In the genomic region with DNA sequence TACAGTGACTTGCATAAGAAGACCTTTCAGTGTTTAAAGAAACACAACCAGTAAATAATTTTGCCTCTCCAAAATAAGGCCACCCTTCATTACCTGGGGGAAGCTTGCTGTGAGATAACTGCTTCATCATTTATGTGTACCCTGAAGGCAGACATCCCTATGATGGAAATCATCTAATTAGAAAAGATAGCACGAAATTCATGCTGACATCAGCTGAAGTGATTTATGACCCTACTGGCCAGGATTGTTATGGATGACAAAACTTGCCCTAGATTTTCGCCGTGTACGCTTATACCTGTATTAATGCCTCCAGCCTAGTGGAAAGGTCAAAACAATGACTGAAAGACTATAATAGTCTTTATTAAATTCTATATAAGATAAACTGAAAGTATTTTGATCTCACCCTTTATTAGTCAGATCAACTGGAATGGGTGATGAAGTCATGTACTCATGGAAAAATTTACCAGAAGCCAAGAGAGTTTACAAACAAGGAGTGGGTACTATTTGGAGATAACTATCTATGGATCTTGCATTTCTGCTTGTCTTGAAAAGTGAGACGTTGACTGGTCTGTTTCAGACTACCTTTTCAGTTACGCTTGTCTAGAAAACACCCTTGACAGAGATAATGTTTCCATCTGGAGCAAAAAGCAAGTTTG, we compare ENCODE assay signal across 15 cellular contexts.
DNase-seq lines count a peak whose midpoint lies in the region; ATAC-seq and TF ChIP-seq lines count a peak whose summit lies in the region.
"Had no signal": no experiment of that assay in that cellular context is flagged by ENCODE, and none has a peak within 500 bp of the region (broad histone marks: within the 10 kb centered on the region; RNA-seq: fewer than 3 reads in every experiment).

No MANE protein-coding gene starts in this region.

- no peak overlapping the region for H2BK5ac ChIP-seq in trophoblast cell (ENCODE audit: low read depth, low read length, poor library complexity)

- H3K27me3 ChIP-seq in GM23248 (replicated peaks; ENCODE audit: insufficient read depth) (no peaks in the 10 kb centered on the region), foreskin keratinocyte (peaks cover 6% of the 10 kb centered on the region), trophoblast cell (ENCODE audit: insufficient read depth, low read length) (no peaks in the 10 kb centered on the region), breast epithelium (no peaks in the 10 kb centered on the region)
- H3K27me3 ChIP-seq: BE2C had no signal

- ATAC-seq in foreskin keratinocyte (peak; percentile 18), HG02678 (IDR thresholded peaks at IDR 0.05; ENCODE audit: unreplicated experiment) (no peak)

- no peak overlapping the region for H4K91ac ChIP-seq in trophoblast cell (ENCODE audit: low read depth, low read length)

- H3K79me2 ChIP-seq in GM23248 (ENCODE audit: insufficient read depth) (no peaks in the 10 kb centered on the region), trophoblast cell (ENCODE audit: control insufficient read depth, insufficient read depth, low read length, poor library complexity) (no peaks in the 10 kb centered on the region)

- H4K20me1 ChIP-seq in GM23248 (ENCODE audit: insufficient read depth): no peaks in the 10 kb centered on the region

- H3K4ac ChIP-seq in trophoblast cell (ENCODE audit: low read depth, low read length): no peak overlapping the region

- H3K18ac ChIP-seq in trophoblast cell (ENCODE audit: low read length): no peak overlapping the region

- no peak overlapping the region for H2AFZ ChIP-seq in GM23248
- H2AFZ ChIP-seq in trophoblast cell (ENCODE audit: insufficient read depth, low read length, poor library complexity): no peak overlapping the region

- H2AK5ac ChIP-seq in trophoblast cell (ENCODE audit: low read length): no peak overlapping the region

- H3K4me2 ChIP-seq in GM23248 (ENCODE audit: unreplicated experiment): no peak overlapping the region
- H3K4me2 ChIP-seq in trophoblast cell (ENCODE audit: low read length): peak overlapping the region; percentile 20

- H3F3A ChIP-seq in GM23248 (ENCODE audit: insufficient read depth): no peaks in the 10 kb centered on the region

- H3K9ac ChIP-seq in GM23248 (no peak overlapping the region), trophoblast cell (ENCODE audit: low read length) (no peak overlapping the region)

- no peak overlapping the region for H3K14ac ChIP-seq in trophoblast cell (ENCODE audit: low read length)

- no peak overlapping the region for H3K4me3 ChIP-seq in GM23248
- H3K4me3 ChIP-seq in trophoblast cell (ENCODE audit: low read depth, low read length): no peak overlapping the region
- H3K4me3 ChIP-seq in breast epithelium: no peak overlapping the region
- H3K4me3 ChIP-seq: HAP-1 had no signal

- H3K27ac ChIP-seq in GM23248 (no peak overlapping the region), foreskin keratinocyte (no peak overlapping the region), trophoblast cell (ENCODE audit: low read depth, low read length) (peak overlapping the region; percentile 25), breast epithelium (no peak overlapping the region)
- H3K27ac ChIP-seq: C4-2B had no signal

- H3K36me3 ChIP-seq in GM23248 (ENCODE audit: low read depth): no peaks in the 10 kb centered on the region
- no peaks in the 10 kb centered on the region for H3K36me3 ChIP-seq in trophoblast cell (ENCODE audit: control insufficient read depth in 1 of 2, insufficient read depth in 2 of 2, low read length in 2 of 2)
- H3K36me3 ChIP-seq in breast epithelium: no peaks in the 10 kb centered on the region
- H3K36me3 ChIP-seq: BE2C, HAP-1 had no signal

- H2BK120ac ChIP-seq in trophoblast cell (ENCODE audit: insufficient read depth, low read length, poor library complexity): no peak overlapping the region

- no peak overlapping the region for H4K8ac ChIP-seq in trophoblast cell (ENCODE audit: low read depth, low read length)

- H3K79me1 ChIP-seq in trophoblast cell (ENCODE audit: low read length): no peaks in the 10 kb centered on the region

- H3K23ac ChIP-seq in trophoblast cell (ENCODE audit: low read length): no peak overlapping the region

- H3K9me3 ChIP-seq in GM23248 (ENCODE audit: low read depth): no peaks in the 10 kb centered on the region
- no peaks in the 10 kb centered on the region for H3K9me3 ChIP-seq in trophoblast cell (ENCODE audit: insufficient read depth, low read depth, low read length)
- H3K9me3 ChIP-seq in breast epithelium: no peaks in the 10 kb centered on the region
- H3K9me3 ChIP-seq: BE2C, HAP-1 had no signal

- 51 to 60% methylated on average over 6 of the region's 6 CpGs for WGBS in GM23248 (ENCODE audit: low coverage in 1 of 2, low lambda C conversion rate in 2 of 2, missing lambda C conversion rate in 2 of 2), 2 experiments
- no CpG with 5 or more reads among the region's 6 CpGs for WGBS in trophoblast cell (ENCODE audit: extremely low coverage, insufficient coverage, insufficient read length)

- H3K4me1 ChIP-seq in GM23248 (ENCODE audit: insufficient read depth): no peaks in the 10 kb centered on the region
- H3K4me1 ChIP-seq in foreskin keratinocyte: no peaks in the 10 kb centered on the region
- H3K4me1 ChIP-seq in trophoblast cell (ENCODE audit: control insufficient read depth in 1 of 2, insufficient read depth in 2 of 2, low read length in 2 of 2): peaks cover 0 to 3% of the 10 kb centered on the region in 2 experiments
- H3K4me1 ChIP-seq in breast epithelium: no peaks in the 10 kb centered on the region
- H3K4me1 ChIP-seq: BE2C, HAP-1 had no signal

- no peaks in the 10 kb centered on the region for H3K9me2 ChIP-seq in GM23248 (ENCODE audit: insufficient read depth)

- in situ Hi-C loops in GM23248 (cut with MboI): no loop called here

- no peak overlapping the region for H2BK12ac ChIP-seq in trophoblast cell (ENCODE audit: low read length)

- peak; percentile 22 for DNase-seq in GM23248
- peak; percentile 53 for DNase-seq in M059J (ENCODE audit: low read depth)
- DNase-seq in foreskin keratinocyte: peak; percentile 9 to 41
- DNase-seq in trophoblast cell: no peak
- no peak for DNase-seq in stimulated activated CD4-positive, alpha-beta T cell treated with anti-CD3 and anti-CD28 coated beads, Interleukin-4, amount 100 ng/mL, for 1 hour
- no peak for DNase-seq in breast epithelium (ENCODE audit: low spot score in 2 of 2)
- DNase-seq: BE2C; CD4-positive, alpha-beta memory T cell; DMS153; DMS79 treated with DMSO at 0.1 percent for 48 hours; EL; GF-D8 had no signal

- TF ChIP-seq CTCF in foreskin keratinocyte (conservative IDR thresholded peaks at IDR 0.05) (no peak), breast epithelium (IDR thresholded peaks at IDR 0.05) (no peak)

- no peak overlapping the region for H4K12ac ChIP-seq in trophoblast cell (ENCODE audit: low read depth, low read length)

- no peak for TF ChIP-seq POLR2A in breast epithelium (IDR thresholded peaks at IDR 0.05)

- intact Hi-C loops in breast epithelium (cut with DNase I; ENCODE audit: low total_unique reads): no loop called here

Comparison
In these comparisons a context has a peak if more than half of its experiments do, and no peak if none do; other contexts are left out.
1. DNase-seq: peak in GM23248 (single experiment), M059J (single experiment) and foreskin keratinocyte (2 of 2); none in trophoblast cell (0 of 2), stimulated activated CD4-positive, alpha-beta T cell treated with anti-CD3 and anti-CD28 coated beads, Interleukin-4, amount 100 ng/mL, for 1 hour (single experiment) and breast epithelium (0 of 2).